23 cellular contexts compared by ENCODE assay signal in genomic region chr7:115047968-115048720, GRCh38.
DNase-seq lines count a peak whose midpoint lies in the region; ATAC-seq and TF ChIP-seq lines count a peak whose summit lies in the region.
"Had no signal": no experiment of that assay in that cellular context is flagged by ENCODE, and none has a peak within 500 bp of the region (broad histone marks: within the 10 kb centered on the region; RNA-seq: fewer than 3 reads in every experiment).

No MANE protein-coding gene starts in this region.

- DNase-seq in GM04503 (ENCODE audit: low read depth) = peak; percentile 31
- peak; percentile 72 for DNase-seq in choroid plexus epithelial cell (ENCODE audit: low read depth)
- DNase-seq in fibroblast of villous mesenchyme (ENCODE audit: low read depth) = peak; percentile 88
- DNase-seq in sciatic nerve (ENCODE audit: low spot score) = no peak
- no peak for DNase-seq in UCSD-AML1 (lab: John Stamatoyannopoulos, UW; ENCODE audit: unreplicated experiment)
- no peak for DNase-seq in RKO (ENCODE audit: low spot score)
- DNase-seq in psoas muscle = no peak
- DNase-seq in cortex of kidney (lab: John Stamatoyannopoulos, UW) = no peak
- DNase-seq: aorta; DMS 273 treated with DMSO at 0.1 percent for 48 hours; GF-D8; heart left ventricle; MM.1S; NCI-H1694 treated with DMSO at 0.1 percent for 48 hours; NCI-H2227 treated with DMSO at 0.1 percent for 48 hours; NCI-H82; OCI-M1; ovary; SHP77 treated with DMSO at 0.1 percent for 48 hours; stimulated activated naive CD8-positive, alpha-beta T cell treated with anti-CD3 and anti-CD28 coated beads, Interleukin-15, Interleukin-2, amounts not matched to agents 100 U/mL and 50 U/mL, for 24 hours had no signal

- H3K4me3 ChIP-seq in choroid plexus epithelial cell (ENCODE audit: low read depth, low read length) = no peak overlapping the region
- H3K4me3 ChIP-seq in fibroblast of villous mesenchyme (ENCODE audit: low read depth, low read length) = no peak overlapping the region
- no peak overlapping the region for H3K4me3 ChIP-seq in psoas muscle
- H3K4me3 ChIP-seq: heart left ventricle, lung, ovary had no signal

- no peak overlapping the region for H3K27ac ChIP-seq in psoas muscle
- H3K27ac ChIP-seq: C4-2B, heart left ventricle, HL-60, ovary had no signal

- H3K9me3 ChIP-seq in psoas muscle = no peaks in the 10 kb centered on the region
- H3K9me3 ChIP-seq: ovary had no signal

- no peaks in the 10 kb centered on the region for H3K4me1 ChIP-seq in psoas muscle
- H3K4me1 ChIP-seq: heart left ventricle had no signal

- H3K27me3 ChIP-seq in psoas muscle (ENCODE audit: insufficient read depth in 3 of 3, low read length in 2 of 3) = peaks cover 0 to 2% (median 0%) of the 10 kb centered on the region in 3 donors
- H3K27me3 ChIP-seq: heart left ventricle, ovary had no signal

- no peaks in the 10 kb centered on the region for H3K36me3 ChIP-seq in psoas muscle (ENCODE audit: insufficient read depth in 1 of 2, low read depth in 1 of 2)
- H3K36me3 ChIP-seq: heart left ventricle, ovary had no signal

- TF ChIP-seq CTCF in choroid plexus epithelial cell (conservative IDR thresholded peaks at IDR 0.05; ENCODE audit: low read depth, low read length) = no peak
- TF ChIP-seq CTCF in fibroblast of villous mesenchyme (IDR thresholded peaks at IDR 0.05; ENCODE audit: insufficient read depth, low read depth, low read length) = no peak
- TF ChIP-seq CTCF in psoas muscle (IDR thresholded peaks at IDR 0.05) = no peak

- ATAC-seq in sciatic nerve (peak; percentile 55), psoas muscle (no peak)
- ATAC-seq: heart left ventricle; stimulated activated naive CD8-positive, alpha-beta T cell treated with anti-CD3 and anti-CD28 coated beads, Interleukin-15, Interleukin-2, amounts not matched to agents 100 U/mL and 50 U/mL, for 24 hours had no signal

- intact Hi-C loops in sciatic nerve (cut with DNase I) (no loop called here), psoas muscle (cut with DNase I) (no loop called here)

- 77 to 83% (median 81%) methylated on average over 6 of the region's 6 CpGs for WGBS in psoas muscle, 3 donors

Comparison
In these comparisons a context has a peak if more than half of its experiments do, and no peak if none do; other contexts are left out.
1. DNase-seq: peak in GM04503 (single experiment), choroid plexus epithelial cell (single experiment) and fibroblast of villous mesenchyme (single experiment); none in sciatic nerve (single experiment), UCSD-AML1 (single experiment), RKO (single experiment), psoas muscle (0 of 2) and cortex of kidney (single experiment).